Comparison of ENCODE assay signal across 1 cellular context in the genomic region with DNA sequence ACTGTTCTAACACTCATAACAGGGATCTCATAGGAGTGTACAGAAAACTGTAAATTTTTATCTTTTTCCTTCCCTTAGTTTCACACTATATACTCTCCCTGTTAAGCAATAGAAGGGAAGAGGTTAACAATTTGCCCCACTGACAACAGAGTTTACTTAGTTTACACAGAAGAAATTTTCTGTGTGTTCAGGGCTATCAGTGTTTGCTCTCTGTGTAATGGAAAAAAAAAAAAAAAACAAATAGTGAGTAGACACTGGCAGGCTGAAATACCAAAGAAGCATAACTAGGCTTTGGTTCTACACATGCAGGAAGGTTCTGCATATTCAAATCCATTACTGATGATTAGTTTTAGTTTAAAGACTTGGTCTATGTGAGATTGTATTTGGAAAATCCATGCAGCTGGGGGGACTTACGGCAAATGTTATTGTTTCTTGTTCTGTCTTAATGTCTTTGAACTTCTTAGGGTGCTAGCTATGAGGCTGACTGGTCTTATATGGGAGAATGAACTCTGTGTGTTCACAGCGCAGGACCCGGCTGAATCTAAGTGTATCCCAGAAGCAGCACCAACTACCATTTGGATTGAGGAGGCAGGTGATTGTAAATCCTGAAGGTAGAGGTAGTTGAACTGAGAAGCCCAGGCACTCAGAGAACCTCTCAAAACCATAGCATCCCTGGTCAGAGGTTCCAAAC.
TF ChIP-seq lines count a peak whose summit lies in the region.

No MANE protein-coding gene starts in this region.

TF ChIP-seq in SK-N-SH, 30 proteins besides CTCF, POLR2A, EP300 and RAD21:
- TF ChIP-seq JUND (IDR thresholded peaks at IDR 0.05), result no peak
- no peak for TF ChIP-seq SMC3 (IDR thresholded peaks at IDR 0.05; ENCODE audit: low read depth, low read length)
- TF ChIP-seq MXI1 (IDR thresholded peaks at IDR 0.05; ENCODE audit: low read depth, low read length), result no peak
- TF ChIP-seq GABPA (IDR thresholded peaks at IDR 0.05; ENCODE audit: low read depth), result no peak
- TF ChIP-seq, protein P1, sequence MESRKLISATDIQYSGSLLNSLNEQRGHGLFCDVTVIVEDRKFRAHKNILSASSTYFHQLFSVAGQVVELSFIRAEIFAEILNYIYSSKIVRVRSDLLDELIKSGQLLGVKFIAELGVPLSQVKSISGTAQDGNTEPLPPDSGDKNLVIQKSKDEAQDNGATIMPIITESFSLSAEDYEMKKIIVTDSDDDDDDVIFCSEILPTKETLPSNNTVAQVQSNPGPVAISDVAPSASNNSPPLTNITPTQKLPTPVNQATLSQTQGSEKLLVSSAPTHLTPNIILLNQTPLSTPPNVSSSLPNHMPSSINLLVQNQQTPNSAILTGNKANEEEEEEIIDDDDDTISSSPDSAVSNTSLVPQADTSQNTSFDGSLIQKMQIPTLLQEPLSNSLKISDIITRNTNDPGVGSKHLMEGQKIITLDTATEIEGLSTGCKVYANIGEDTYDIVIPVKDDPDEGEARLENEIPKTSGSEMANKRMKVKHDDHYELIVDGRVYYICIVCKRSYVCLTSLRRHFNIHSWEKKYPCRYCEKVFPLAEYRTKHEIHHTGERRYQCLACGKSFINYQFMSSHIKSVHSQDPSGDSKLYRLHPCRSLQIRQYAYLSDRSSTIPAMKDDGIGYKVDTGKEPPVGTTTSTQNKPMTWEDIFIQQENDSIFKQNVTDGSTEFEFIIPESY (IDR thresholded peaks at IDR 0.05; ENCODE audit: borderline replicate concordance, low read depth), result no peak
- no peak for TF ChIP-seq POLR2AphosphoS5 (IDR thresholded peaks at IDR 0.05; ENCODE audit: low read depth, low read length)
- no peak for TF ChIP-seq TAF1 (IDR thresholded peaks at IDR 0.05; ENCODE audit: borderline replicate concordance, low read depth, low read length)
- TF ChIP-seq NRF1 (IDR thresholded peaks at IDR 0.05; ENCODE audit: low read depth, low read length), result no peak
- TF ChIP-seq MEF2A (IDR thresholded peaks at IDR 0.05; ENCODE audit: borderline replicate concordance, low read depth), result no peak
- no peak for TF ChIP-seq YY1 (IDR thresholded peaks at IDR 0.05; ENCODE audit: low read depth)
- TF ChIP-seq SIN3A (IDR thresholded peaks at IDR 0.05; ENCODE audit: borderline replicate concordance, low read depth, low read length), result no peak
- no peak for TF ChIP-seq GATA2 (CRISPR knock-in tag; IDR thresholded peaks at IDR 0.05)
- no peak for TF ChIP-seq RXRA (IDR thresholded peaks at IDR 0.05; ENCODE audit: borderline replicate concordance, low read depth)
- no peak for TF ChIP-seq ELF1 (IDR thresholded peaks at IDR 0.05)
- no peak for TF ChIP-seq FOXM1 (IDR thresholded peaks at IDR 0.05; ENCODE audit: low read depth)
- TF ChIP-seq, protein P2, sequence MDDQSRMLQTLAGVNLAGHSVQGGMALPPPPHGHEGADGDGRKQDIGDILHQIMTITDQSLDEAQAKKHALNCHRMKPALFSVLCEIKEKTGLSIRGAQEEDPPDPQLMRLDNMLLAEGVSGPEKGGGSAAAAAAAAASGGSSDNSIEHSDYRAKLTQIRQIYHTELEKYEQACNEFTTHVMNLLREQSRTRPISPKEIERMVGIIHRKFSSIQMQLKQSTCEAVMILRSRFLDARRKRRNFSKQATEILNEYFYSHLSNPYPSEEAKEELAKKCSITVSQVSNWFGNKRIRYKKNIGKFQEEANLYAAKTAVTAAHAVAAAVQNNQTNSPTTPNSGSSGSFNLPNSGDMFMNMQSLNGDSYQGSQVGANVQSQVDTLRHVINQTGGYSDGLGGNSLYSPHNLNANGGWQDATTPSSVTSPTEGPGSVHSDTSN (IDR thresholded peaks at IDR 0.05), result no peak
- TF ChIP-seq TEAD4 (IDR thresholded peaks at IDR 0.05; ENCODE audit: borderline replicate concordance, insufficient read depth), result no peak
- TF ChIP-seq CHD2 (IDR thresholded peaks at IDR 0.05; ENCODE audit: low read length, partially characterized antibody), result no peak
- no peak for TF ChIP-seq RFX5 (IDR thresholded peaks at IDR 0.05; ENCODE audit: low read length)
- TF ChIP-seq, protein P3, sequence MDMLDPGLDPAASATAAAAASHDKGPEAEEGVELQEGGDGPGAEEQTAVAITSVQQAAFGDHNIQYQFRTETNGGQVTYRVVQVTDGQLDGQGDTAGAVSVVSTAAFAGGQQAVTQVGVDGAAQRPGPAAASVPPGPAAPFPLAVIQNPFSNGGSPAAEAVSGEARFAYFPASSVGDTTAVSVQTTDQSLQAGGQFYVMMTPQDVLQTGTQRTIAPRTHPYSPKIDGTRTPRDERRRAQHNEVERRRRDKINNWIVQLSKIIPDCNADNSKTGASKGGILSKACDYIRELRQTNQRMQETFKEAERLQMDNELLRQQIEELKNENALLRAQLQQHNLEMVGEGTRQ (IDR thresholded peaks at IDR 0.05; ENCODE audit: borderline replicate concordance, low read depth, low read length), result no peak
